1 cellular context compared by ENCODE assay signal in genomic region chr17:43456661-43457361, GRCh38.
TF ChIP-seq lines count a peak whose summit lies in the region.

No MANE protein-coding gene starts in this region.

TF ChIP-seq in HepG2, 621 proteins besides CTCF, POLR2A, EP300 and RAD21 (continued from another document and continues in another):
- TF ChIP-seq ZXDC (CRISPR knock-in tag; IDR thresholded peaks at IDR 0.05): no peak
- no peak; the same call in 1 of the 2 replicates for TF ChIP-seq ZBTB3 (CRISPR knock-in tag; IDR thresholded peaks at IDR 0.05; ENCODE audit: borderline replicate concordance, low read depth)
- no peak for TF ChIP-seq ZNF572 (CRISPR knock-in tag; IDR thresholded peaks at IDR 0.05)
- TF ChIP-seq ZNF710 (CRISPR knock-in tag; IDR thresholded peaks at IDR 0.05; ENCODE audit: borderline replicate concordance): peak; percentile 95
- peak; percentile 78 for TF ChIP-seq TBL1XR1 (IDR thresholded peaks at IDR 0.05; ENCODE audit: borderline replicate concordance, low read length, partially characterized antibody)
- peak; percentile 91; the same call in 1 of the 2 replicates for TF ChIP-seq ZNF747 (CRISPR knock-in tag; IDR thresholded peaks at IDR 0.05; ENCODE audit: borderline replicate concordance)
- TF ChIP-seq ATF3 (CRISPR knock-in tag; IDR thresholded peaks at IDR 0.05): peak; percentile 69; the same call in 1 of the 2 replicates
- no peak for TF ChIP-seq ZNF674 (CRISPR knock-in tag; IDR thresholded peaks at IDR 0.05; ENCODE audit: low read depth)
- TF ChIP-seq ZNF639 (CRISPR knock-in tag; conservative IDR thresholded peaks at IDR 0.05): 0 out of 2 replicates have a peak, but pooled peaks have one; percentile 56
- no peak; the same call in 1 of the 2 replicates for TF ChIP-seq ZBTB10 (CRISPR knock-in tag; IDR thresholded peaks at IDR 0.05; ENCODE audit: borderline replicate concordance)
- TF ChIP-seq CSRNP2 (CRISPR knock-in tag; conservative IDR thresholded peaks at IDR 0.05; ENCODE audit: low read depth): no peak
- no peak for TF ChIP-seq DZIP1 (CRISPR knock-in tag; IDR thresholded peaks at IDR 0.05)
- TF ChIP-seq THRA (CRISPR knock-in tag; IDR thresholded peaks at IDR 0.05; ENCODE audit: borderline replicate concordance): peak; percentile 99
- peak; percentile 93 for TF ChIP-seq DMAP1 (CRISPR knock-in tag; IDR thresholded peaks at IDR 0.05)
- TF ChIP-seq SALL2 (CRISPR knock-in tag; IDR thresholded peaks at IDR 0.05): peak; percentile 97
- TF ChIP-seq BATF2 (CRISPR knock-in tag; IDR thresholded peaks at IDR 0.05): no peak
- no peak for TF ChIP-seq WIZ (CRISPR knock-in tag; IDR thresholded peaks at IDR 0.05)
- peak; percentile 63; the same call in 1 of the 2 replicates for TF ChIP-seq ZNF687 (CRISPR knock-in tag; IDR thresholded peaks at IDR 0.05)
- no peak for TF ChIP-seq ZNF512 (CRISPR knock-in tag; IDR thresholded peaks at IDR 0.05)
- TF ChIP-seq ZNF12 (CRISPR knock-in tag; IDR thresholded peaks at IDR 0.05): peak; percentile 76; the same call in 1 of the 2 replicates
- 0 out of 2 replicates have a peak, but pooled peaks have one; percentile 62 for TF ChIP-seq ARID2 (CRISPR knock-in tag; IDR thresholded peaks at IDR 0.05; ENCODE audit: borderline replicate concordance)
- TF ChIP-seq ZNF567 (CRISPR knock-in tag; IDR thresholded peaks at IDR 0.05; ENCODE audit: borderline replicate concordance): no peak; the same call in 1 of the 2 replicates
- TF ChIP-seq RBM22 (optimal IDR thresholded peaks at IDR 0.05; ENCODE audit: low read length): peak; percentile 49
- TF ChIP-seq ZNF264 (CRISPR knock-in tag; IDR thresholded peaks at IDR 0.05): peak; percentile 95
- peak; percentile 39; the same call in 1 of the 2 replicates for TF ChIP-seq ZKSCAN1 (IDR thresholded peaks at IDR 0.05; ENCODE audit: low read length)
- TF ChIP-seq ZBTB33 (CRISPR knock-in tag; IDR thresholded peaks at IDR 0.05): peak; percentile 70; the same call in 1 of the 2 replicates
